ENCODE assay signal across 15 cellular contexts in the genomic region with DNA sequence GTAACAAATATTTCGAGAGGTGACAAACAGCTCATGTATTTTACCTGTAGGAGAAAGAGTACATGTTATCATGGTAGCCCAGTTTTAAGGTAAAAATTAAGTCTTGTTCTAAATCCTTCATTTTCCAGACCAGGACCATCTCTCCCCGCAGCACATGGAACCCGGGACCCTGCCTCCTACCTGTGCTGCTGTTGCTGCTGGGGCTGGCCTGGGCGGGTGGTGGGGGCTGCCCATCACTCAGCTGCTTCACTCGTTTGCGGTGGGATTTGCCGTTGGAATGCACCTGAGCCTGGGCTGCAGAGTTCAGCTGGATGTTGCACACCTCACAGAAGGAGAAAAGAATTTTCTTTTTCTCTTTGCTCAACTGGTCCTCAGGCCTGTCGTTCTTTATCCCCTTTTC.
DNase-seq lines count a peak whose midpoint lies in the region; ATAC-seq and TF ChIP-seq lines count a peak whose summit lies in the region.
"Had no signal": no experiment of that assay in that cellular context is flagged by ENCODE, and none has a peak within 500 bp of the region (broad histone marks: within the 10 kb centered on the region; RNA-seq: fewer than 3 reads in every experiment).

No MANE protein-coding gene starts in this region.

- H3K27me3 ChIP-seq in heart left ventricle (peaks cover 0 to 5% (median 0%) of the 10 kb centered on the region in 9 donors), psoas muscle (ENCODE audit: insufficient read depth in 3 of 3, low read length in 2 of 3) (no peaks in the 10 kb centered on the region)

- H3K9me3 Mint-ChIP-seq in mesothelial cell of epicardium = peaks cover 8% of the 10 kb centered on the region
- peaks cover 5% of the 10 kb centered on the region for H3K9me3 Mint-ChIP-seq in natural killer cell treated with Interleukin-12 subunit alpha and Interleukin-12 subunit beta and Interleukin-15 and Interleukin-18, amount 100 ng/mL, for 72 hours
- H3K9me3 Mint-ChIP-seq: GM23338 had no signal

- peak overlapping the region in 3 of 12 donors; percentile 18 to 60 (median 43) for H3K27ac ChIP-seq in heart left ventricle
- H3K27ac ChIP-seq in VCaP = peak overlapping the region; percentile 53
- H3K27ac ChIP-seq in psoas muscle = peak overlapping the region; percentile 33
- H3K27ac ChIP-seq: HL-60 had no signal

- DNase-seq in heart left ventricle (no peak), Right ventricle myocardium inferior (ENCODE audit: missing footprints) (no peak), mesothelial cell of epicardium (ENCODE audit: low spot score in 2 of 2, unreplicated experiment in 2 of 2) (no peak), psoas muscle (no peak)
- no peak for DNase-seq in natural killer cell treated with Interleukin-12 subunit alpha and Interleukin-12 subunit beta and Interleukin-15 and Interleukin-18, amount 100 ng/mL, for 72 hours (ENCODE audit: low spot score)
- DNase-seq in activated CD4-positive, CD25-positive, alpha-beta regulatory T cell treated with anti-CD3 and anti-CD28 coated beads, Interleukin-2, amount 50 U/mL, for 72 hours = no peak
- DNase-seq: AML-193; CD4-positive, alpha-beta memory T cell; DMS79; GDM1; HCEC 1CT had no signal

- H3K4me3 ChIP-seq in heart left ventricle (no peak overlapping the region), psoas muscle (no peak overlapping the region)
- H3K4me3 ChIP-seq: GM23338 had no signal

- H3K4me3 Mint-ChIP-seq in mesothelial cell of epicardium = no peak overlapping the region
- H3K4me3 Mint-ChIP-seq in natural killer cell treated with Interleukin-12 subunit alpha and Interleukin-12 subunit beta and Interleukin-15 and Interleukin-18, amount 100 ng/mL, for 72 hours = no peak overlapping the region
- H3K4me3 Mint-ChIP-seq: CD14-positive monocyte; CD4-positive, alpha-beta memory T cell; GM23338 had no signal

- intact Hi-C loops in heart left ventricle (cut with DNase I) = no loop called here
- intact Hi-C loops in Right ventricle myocardium inferior (cut with DNase I) = no loop called here
- intact Hi-C loops in psoas muscle (cut with DNase I) = no loop called here

- H3K4me1 Mint-ChIP-seq in mesothelial cell of epicardium = peaks cover 17% of the 10 kb centered on the region
- no peaks in the 10 kb centered on the region for H3K4me1 Mint-ChIP-seq in natural killer cell treated with Interleukin-12 subunit alpha and Interleukin-12 subunit beta and Interleukin-15 and Interleukin-18, amount 100 ng/mL, for 72 hours (ENCODE audit: low read depth in 2 of 2)
- H3K4me1 Mint-ChIP-seq: CD14-positive monocyte; CD4-positive, alpha-beta memory T cell had no signal

- TF ChIP-seq CTCF in heart left ventricle (IDR thresholded peaks at IDR 0.05) (no peak), VCaP (conservative IDR thresholded peaks at IDR 0.05) (no peak), mesothelial cell of epicardium (IDR thresholded peaks at IDR 0.05; ENCODE audit: unreplicated experiment) (no peak), psoas muscle (IDR thresholded peaks at IDR 0.05) (no peak)

- H3K27ac Mint-ChIP-seq in mesothelial cell of epicardium = peak overlapping the region; percentile 83
- no peak overlapping the region for H3K27ac Mint-ChIP-seq in natural killer cell treated with Interleukin-12 subunit alpha and Interleukin-12 subunit beta and Interleukin-15 and Interleukin-18, amount 100 ng/mL, for 72 hours
- H3K27ac Mint-ChIP-seq: CD14-positive monocyte; CD4-positive, alpha-beta memory T cell; GM23338 had no signal

- WGBS in heart left ventricle, 4 donors = 69 to 74% (median 72%) methylated on average over 8 of the region's 8 CpGs
- 75 to 79% (median 77%) methylated on average over 8 of the region's 8 CpGs for WGBS in psoas muscle, 3 donors

- H3K27me3 Mint-ChIP-seq in mesothelial cell of epicardium (ENCODE audit: low read depth) = peaks cover 3% of the 10 kb centered on the region
- H3K27me3 Mint-ChIP-seq in natural killer cell treated with Interleukin-12 subunit alpha and Interleukin-12 subunit beta and Interleukin-15 and Interleukin-18, amount 100 ng/mL, for 72 hours = peaks cover 2 to 8% of the 10 kb centered on the region in 2 donors

- peak in 3 of 4 donors; percentile 13 to 24 (median 19) for ATAC-seq in heart left ventricle
- no peak for ATAC-seq in Right ventricle myocardium inferior
- ATAC-seq in psoas muscle = peak in 1 of 4 donors; percentile 21
- ATAC-seq in natural killer cell treated with Interleukin-12 subunit alpha and Interleukin-12 subunit beta and Interleukin-15 and Interleukin-18, amount 100 ng/mL, for 72 hours = no peak
- ATAC-seq: GM23338 had no signal

- peaks cover 0 to 16% (median 0%) of the 10 kb centered on the region in 12 donors for H3K4me1 ChIP-seq in heart left ventricle
- peaks cover 6% of the 10 kb centered on the region for H3K4me1 ChIP-seq in psoas muscle

- TF ChIP-seq POLR2A in heart left ventricle (IDR thresholded peaks at IDR 0.05) = no peak

- H3K9me3 ChIP-seq in heart left ventricle = peaks cover 0 to 6% (median 0%) of the 10 kb centered on the region in 12 donors
- no peaks in the 10 kb centered on the region for H3K9me3 ChIP-seq in psoas muscle

- no peaks in the 10 kb centered on the region for H3K36me3 ChIP-seq in heart left ventricle
- H3K36me3 ChIP-seq in psoas muscle (ENCODE audit: insufficient read depth in 1 of 2, low read depth in 1 of 2) = no peaks in the 10 kb centered on the region

- no peaks in the 10 kb centered on the region for H3K36me3 Mint-ChIP-seq in mesothelial cell of epicardium
- no peaks in the 10 kb centered on the region for H3K36me3 Mint-ChIP-seq in natural killer cell treated with Interleukin-12 subunit alpha and Interleukin-12 subunit beta and Interleukin-15 and Interleukin-18, amount 100 ng/mL, for 72 hours
- H3K36me3 Mint-ChIP-seq: CD14-positive monocyte; CD4-positive, alpha-beta memory T cell had no signal

Comparison
In these comparisons a context has a peak if more than half of its experiments do, and no peak if none do; other contexts are left out.
1. ATAC-seq: peak in heart left ventricle (3 of 4); none in Right ventricle myocardium inferior (single experiment) and natural killer cell treated with Interleukin-12 subunit alpha and Interleukin-12 subunit beta and Interleukin-15 and Interleukin-18, amount 100 ng/mL, for 72 hours (0 of 2).